ENCODE assay signal across 16 cellular contexts in the genomic region with DNA sequence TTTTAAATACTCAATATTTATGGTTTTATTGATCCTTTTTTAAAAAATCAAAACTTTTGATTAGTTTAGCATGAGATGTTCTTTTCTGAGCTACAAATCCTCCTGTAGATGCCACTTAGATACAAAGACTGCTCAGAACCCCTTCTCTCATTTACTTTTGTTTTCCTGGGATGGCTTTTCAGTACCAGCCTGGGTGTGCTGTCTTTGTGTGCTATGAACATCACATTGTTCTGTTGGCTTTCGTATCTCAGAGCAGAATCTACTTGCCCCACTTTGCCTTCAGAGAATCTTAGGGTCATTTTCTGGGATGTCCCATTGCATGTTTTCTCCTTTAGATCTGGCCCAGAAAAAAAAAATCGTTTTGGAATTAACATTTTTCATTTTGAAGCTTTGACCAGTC.
A peak's percentile ranks its signal among the peaks of the same experiment; 100 is the strongest.
DNase-seq lines count a peak whose midpoint lies in the region; ATAC-seq, FAIRE-seq and TF ChIP-seq lines count a peak whose summit lies in the region.
"Had no signal": no experiment of that assay in that cellular context is flagged by ENCODE, and none has a peak within 500 bp of the region (broad histone marks: within the 10 kb centered on the region; RNA-seq: fewer than 3 reads in every experiment).

No MANE protein-coding gene starts in this region.

- CTCF ChIA-PET in HepG2 (lab: Yijun Ruan, JAX; ENCODE audit: low intra/inter-chr PET ratio, low total read pairs), result no interaction called here

- peak overlapping the region; percentile 51 for H3K9ac ChIP-seq in HepG2 (ENCODE audit: insufficient read depth, low read depth, low read length)
- H3K9ac ChIP-seq: BLaER1 had no signal

- peaks cover 11 to 17% of the 10 kb centered on the region in 2 experiments for H3K36me3 ChIP-seq in HepG2 (replicated peaks in 1 of 2; ENCODE audit: control insufficient read depth in 1 of 2, insufficient read depth in 2 of 2, low read length in 2 of 2)
- H3K36me3 ChIP-seq in right lobe of liver, result no peaks in the 10 kb centered on the region
- H3K36me3 ChIP-seq: BLaER1 had no signal

- H4K20me1 ChIP-seq in HepG2 (ENCODE audit: insufficient read depth, low read length), result no peaks in the 10 kb centered on the region
- H4K20me1 ChIP-seq: BLaER1 had no signal

- no peak for TF ChIP-seq RAD21 in HepG2 (CRISPR knock-in tag; IDR thresholded peaks at IDR 0.05)

- no peak overlapping the region for H3K4me3 ChIP-seq in HepG2 (replicated peaks in 1 of 3; ENCODE audit: insufficient read depth in 1 of 3, low read depth in 2 of 3, low read length in 3 of 3)
- H3K4me3 ChIP-seq in right lobe of liver, result no peak overlapping the region
- H3K4me3 ChIP-seq: BLaER1 had no signal

- DNase-seq in HepG2 (ENCODE audit: low spot score) (no peak), right lobe of liver (no peak), globus pallidus (ENCODE audit: low spot score) (peak; percentile 83), putamen (ENCODE audit: low spot score) (peak; percentile 44), SKM-1 treated with dmso at 0.1 percent for 144 hours (lab: John Stamatoyannopoulos, UW; ENCODE audit: unreplicated experiment) (no peak)
- DNase-seq in stimulated activated naive CD4-positive, alpha-beta T cell treated with Interleukin-2 at 50 U/mL for 16 hours (lab: John Stamatoyannopoulos, UW), result no peak
- DNase-seq in activated naive CD4-positive, alpha-beta T cell (lab: John Stamatoyannopoulos, UW), result no peak
- DNase-seq: Calu3; CD4-positive, alpha-beta T cell; DMS 273 treated with DMSO at 0.1 percent for 48 hours; HCEC 1CT; HFFc6 had no signal

- H3K4me1 ChIP-seq in HepG2 (ENCODE audit: insufficient read depth, low read length), result peaks cover 68% of the 10 kb centered on the region
- no peaks in the 10 kb centered on the region for H3K4me1 ChIP-seq in right lobe of liver
- H3K4me1 ChIP-seq: BLaER1 had no signal

- no peak for TF ChIP-seq EP300 in HepG2 (IDR thresholded peaks at IDR 0.05; ENCODE audit: low read depth in 2 of 2, low read length in 2 of 2)
- no peak for TF ChIP-seq EP300 in HepG2 (CRISPR knock-in tag; IDR thresholded peaks at IDR 0.05; ENCODE audit: borderline replicate concordance)

- peak overlapping the region; percentile 59 for H3K4me2 ChIP-seq in HepG2 (ENCODE audit: low read depth, low read length)
- H3K4me2 ChIP-seq: BLaER1 had no signal

- in situ Hi-C loops in HepG2 (cut with HindIII; ENCODE audit: extremely low pct_ligation_motif_present, low pct_unique_long_range_greater_than_20kb), result no loop called here

- ATAC-seq in HepG2 (no peak), right lobe of liver (no peak), HG03457 (IDR thresholded peaks at IDR 0.05; ENCODE audit: unreplicated experiment) (no peak)

- FAIRE-seq in HepG2 (lab: Jason Lieb, UNC), result peak; percentile 70

- TF ChIP-seq POLR2A in HepG2 (IDR thresholded peaks at IDR 0.05; ENCODE audit: insufficient read depth in 1 of 2, low read depth in 2 of 2, low read length in 2 of 2), result no peak
- TF ChIP-seq POLR2A in right lobe of liver (IDR thresholded peaks at IDR 0.05), result no peak

- H3K27ac ChIP-seq in HepG2 (ENCODE audit: extremely low read length, insufficient read depth, low read length) (peak overlapping the region; percentile 94), right lobe of liver (no peak overlapping the region)
- H3K27ac ChIP-seq: 22Rv1, BLaER1, HL-60 had no signal

- H2AFZ ChIP-seq in HepG2 (ENCODE audit: low read length), result no peak overlapping the region

- BruUV-seq in HepG2 (replicated peaks; lab: Mats Ljungman, UMichigan), result TSS peak; percentile 45

- WGBS in HepG2 (ENCODE audit: low lambda C conversion rate), result 54% methylated on average over 2 of the region's 2 CpGs
- WGBS in right lobe of liver (ENCODE audit: insufficient coverage, low coverage, low lambda C conversion rate, missing lambda C conversion rate), result 64% methylated on average over 2 of the region's 2 CpGs

- intact Hi-C loops in HepG2 (cut with micrococcal nuclease; ENCODE audit: unreplicated experiment) (no loop called here), right lobe of liver (cut with DNase I) (no loop called here)

- POLR2A ChIA-PET in HepG2 (lab: Yijun Ruan, JAX), result interaction anchor here (0.6 kb wide), 1 partner anchor 97 kb away, joined by 4 read pairs; no protein-coding TSS in a partner anchor

- no peaks in the 10 kb centered on the region for H3K27me3 ChIP-seq in HepG2 (ENCODE audit: control insufficient read depth in 1 of 2, insufficient read depth in 2 of 2, low read length in 2 of 2)
- H3K27me3 ChIP-seq in right lobe of liver, result no peaks in the 10 kb centered on the region
- H3K27me3 ChIP-seq: BLaER1 had no signal

- H3K9me3 ChIP-seq in HepG2 (ENCODE audit: low read length) (no peaks in the 10 kb centered on the region), right lobe of liver (no peaks in the 10 kb centered on the region)
- H3K9me3 ChIP-seq: BLaER1 had no signal

- TF ChIP-seq CTCF in HepG2 (CRISPR knock-in tag; IDR thresholded peaks at IDR 0.05) (no peak), right lobe of liver (IDR thresholded peaks at IDR 0.05) (no peak)

- peaks cover 27% of the 10 kb centered on the region for H3K79me2 ChIP-seq in HepG2 (ENCODE audit: insufficient read depth, low read length)

TF ChIP-seq in HepG2, 621 proteins besides CTCF, POLR2A, EP300 and RAD21:
- TF ChIP-seq ZKSCAN1 (IDR thresholded peaks at IDR 0.05; ENCODE audit: low read length) (no peak), GTF3A (CRISPR knock-in tag; conservative IDR thresholded peaks at IDR 0.05) (no peak), GFI1 (CRISPR knock-in tag; IDR thresholded peaks at IDR 0.05; ENCODE audit: borderline replicate concordance) (no peak), ZNF788 (CRISPR knock-in tag; IDR thresholded peaks at IDR 0.05; ENCODE audit: borderline replicate concordance) (no peak), SOX13 (IDR thresholded peaks at IDR 0.05) (no peak), SOX13 (CRISPR knock-in tag; conservative IDR thresholded peaks at IDR 0.05 in 1 of 2, IDR thresholded peaks at IDR 0.05 in 1 of 2) (peak in 1 of 2 experiments; percentile 31; a peak in 1 of 4 replicates)

Comparison
In these comparisons a context has a peak if more than half of its experiments do, and no peak if none do; other contexts are left out.
1. DNase-seq: peak in globus pallidus (single experiment) and putamen (single experiment); none in HepG2 (single experiment), right lobe of liver (0 of 3), stimulated activated naive CD4-positive, alpha-beta T cell treated with Interleukin-2 at 50 U/mL for 16 hours (single experiment), activated naive CD4-positive, alpha-beta T cell (0 of 4) and SKM-1 treated with dmso at 0.1 percent for 144 hours (single experiment).